In the genomic region with DNA sequence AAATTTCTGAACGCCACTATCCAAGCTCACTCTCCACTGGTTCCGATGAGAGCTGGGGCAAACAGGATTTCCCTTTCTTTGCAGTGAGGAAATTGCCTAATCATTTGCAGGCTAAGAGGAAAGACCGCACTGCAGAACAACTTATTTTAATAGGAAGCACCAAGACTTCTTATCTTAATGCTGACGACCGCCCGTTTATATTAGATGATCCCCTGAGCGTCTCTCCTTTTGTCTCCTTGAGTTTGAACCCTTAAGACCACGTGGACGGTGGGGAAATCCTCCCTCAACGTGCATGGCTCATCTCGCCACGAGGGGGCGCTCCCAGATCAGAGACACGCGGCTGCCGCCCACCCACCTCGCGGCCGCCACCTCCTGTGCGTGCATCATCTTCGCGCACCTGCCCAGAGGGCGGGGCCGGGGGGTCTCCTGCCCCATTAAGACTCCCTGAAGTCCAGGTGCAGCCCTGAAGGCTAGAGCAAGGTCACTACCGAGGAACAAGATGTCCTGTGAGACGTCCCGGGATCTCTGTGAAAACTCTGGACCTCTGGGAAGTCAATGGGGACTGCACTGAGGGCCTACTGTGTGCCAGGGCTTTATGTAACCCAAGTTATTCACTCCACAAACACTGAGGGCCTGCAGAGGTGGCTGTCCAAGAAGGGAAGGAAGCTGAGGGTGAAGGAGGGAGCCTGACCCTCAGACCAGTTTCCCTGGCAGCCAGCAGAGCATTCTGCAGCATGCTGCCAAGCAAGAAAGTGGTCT, we compare ENCODE assay signal across 8 cellular contexts. TPM values are rescaled to one million over a fixed set of nuclear protein-coding genes. Genes with fewer than 3 reads are reported as not detected.
DNase-seq lines count a peak whose midpoint lies in the region; ATAC-seq lines count a peak whose summit lies in the region.

No MANE protein-coding gene starts in this region.

- H3K23ac ChIP-seq in mesendoderm (ENCODE audit: low read length) = no peak overlapping the region

- H3K9me3 Mint-ChIP-seq in effector memory CD8-positive, alpha-beta T cell = no peaks in the 10 kb centered on the region

- H4K5ac ChIP-seq in mesendoderm (ENCODE audit: low read length) = no peak overlapping the region

- H3K4ac ChIP-seq in mesendoderm (ENCODE audit: low read depth, low read length) = no peak overlapping the region

- H3K27me3 ChIP-seq in mesendoderm (ENCODE audit: insufficient read depth, low read length, poor library complexity) = no peaks in the 10 kb centered on the region

- no peak overlapping the region for H3K9ac ChIP-seq in mesendoderm (ENCODE audit: low read length)

- no peak overlapping the region for H3K56ac ChIP-seq in mesendoderm (ENCODE audit: low read length)

- no peak overlapping the region for H3K18ac ChIP-seq in mesendoderm (ENCODE audit: low read length)

- H3K79me1 ChIP-seq in mesendoderm (ENCODE audit: low read length) = no peaks in the 10 kb centered on the region

- no peaks in the 10 kb centered on the region for H3K36me3 ChIP-seq in mesendoderm (ENCODE audit: control insufficient read depth, insufficient read depth, low read length)

- no peak overlapping the region for H2BK120ac ChIP-seq in mesendoderm (ENCODE audit: low read depth, low read length)

- no peaks in the 10 kb centered on the region for H3K4me1 ChIP-seq in mesendoderm (ENCODE audit: control insufficient read depth, low read depth, low read length)

- no peak overlapping the region for H4K8ac ChIP-seq in mesendoderm (ENCODE audit: low read depth, low read length)

- peaks cover 0 to 5% of the 10 kb centered on the region in 2 donors for H3K4me1 Mint-ChIP-seq in effector memory CD8-positive, alpha-beta T cell (ENCODE audit: low read depth in 2 of 2)

- H3K36me3 Mint-ChIP-seq in effector memory CD8-positive, alpha-beta T cell (ENCODE audit: insufficient read depth) = peaks cover 2% of the 10 kb centered on the region

- peak; percentile 76 for DNase-seq in COLO829 (ENCODE audit: low spot score)
- DNase-seq in NCI-H748 treated with DMSO at 0.1 percent for 48 hours (lab: John Stamatoyannopoulos, UW) = peak; percentile 85
- peak; percentile 95 for DNase-seq in activated CD8-positive, alpha-beta memory T cell treated with anti-CD3 and anti-CD28 coated beads for 24 hours
- peak; percentile 59 to 64 (median 60) for DNase-seq in effector memory CD8-positive, alpha-beta T cell
- peak; percentile 79 for DNase-seq in mesendoderm
- peak; percentile 83 for DNase-seq in stimulated activated CD8-positive, alpha-beta memory T cell treated with anti-CD3 and anti-CD28 coated beads, Interleukin-15, amount 100 ng/mL, for 24 hours (ENCODE audit: low read depth)

- H2BK5ac ChIP-seq in mesendoderm (ENCODE audit: low read length) = no peak overlapping the region

- H3K4me3 ChIP-seq in mesendoderm (ENCODE audit: low read length) = no peak overlapping the region

- no peak overlapping the region for H3K27ac ChIP-seq in mesendoderm (ENCODE audit: low read depth, low read length)

- ATAC-seq in HG02885 (IDR thresholded peaks at IDR 0.05; ENCODE audit: poor library complexity, unreplicated experiment) = peak; percentile 66
- peak; percentile 62 for ATAC-seq in effector memory CD8-positive, alpha-beta T cell (replicated peaks)
- ATAC-seq in HG03159 (IDR thresholded peaks at IDR 0.05; ENCODE audit: unreplicated experiment) = no peak

- no CpG with 5 or more reads among the region's 27 CpGs for WGBS in mesendoderm (ENCODE audit: extremely low coverage, insufficient coverage, low lambda C conversion rate)

- peak overlapping the region in 1 of 2 donors; percentile 24 for H3K4me3 Mint-ChIP-seq in effector memory CD8-positive, alpha-beta T cell

- H3K79me2 ChIP-seq in mesendoderm (ENCODE audit: control insufficient read depth, insufficient read depth, low read length) = no peaks in the 10 kb centered on the region

- peak overlapping the region; percentile 37 for H2BK15ac ChIP-seq in mesendoderm (replicated peaks; ENCODE audit: low read depth)

- H3K4me2 ChIP-seq in mesendoderm (ENCODE audit: low read length) = no peak overlapping the region

- H2AK5ac ChIP-seq in mesendoderm (ENCODE audit: low read length) = no peak overlapping the region

- H3K27me3 Mint-ChIP-seq in effector memory CD8-positive, alpha-beta T cell = peaks cover 44 to 63% of the 10 kb centered on the region in 2 donors

- no peak overlapping the region for H3K27ac Mint-ChIP-seq in effector memory CD8-positive, alpha-beta T cell

RNA-seq across cellular contexts. Expression of a gene that starts 28.2 kb away (rescaled TPM):
- 0.21 TPM for polyA plus RNA-seq in mesendoderm (2013, experiment 1 of 2)
- polyA plus RNA-seq in mesendoderm (2013, experiment 2 of 2) = 0.20 TPM
